ENCODE assay signal across 16 cellular contexts in genomic region chr2:170181602-170182001, GRCh38. TPM values are rescaled to one million over a fixed set of nuclear protein-coding genes. Genes with fewer than 3 reads are reported as not detected.
DNase-seq lines count a peak whose midpoint lies in the region; ATAC-seq, FAIRE-seq and TF ChIP-seq lines count a peak whose summit lies in the region.
"Had no signal": no experiment of that assay in that cellular context is flagged by ENCODE, and none has a peak within 500 bp of the region (broad histone marks: within the 10 kb centered on the region; RNA-seq: fewer than 3 reads in every experiment).

No MANE protein-coding gene starts in this region.

- RAD21 ChIA-PET in GM12878 (lab: Charles Lee; ENCODE audit: unreplicated experiment): interaction anchor here (0.6 to 7.4 kb wide), 6 partner anchors 22 to 353 kb away, joined by 3 to 124 read pairs (median 4); no protein-coding TSS in a partner anchor

- CTCF ChIA-PET in Calu3 (lab: Charles Lee): no interaction called here
- CTCF ChIA-PET in GM12878 (lab: Yijun Ruan, JAX): interaction anchor here (0.6 to 1.1 kb wide), 6 partner anchors 19 to 142 kb away, joined by 3 to 5 read pairs (median 4); no protein-coding TSS in a partner anchor
- CTCF ChIA-PET in MCF 10A (lab: Yijun Ruan, JAX): no interaction called here
- CTCF ChIA-PET in PC-9 (lab: Charles Lee): interaction anchor here (0.6 kb wide), 1 partner anchor 54 kb away, joined by 5 read pairs; no protein-coding TSS in a partner anchor

- H3F3A ChIP-seq in PC-9 (ENCODE audit: insufficient read depth, low read depth): peaks cover 4% of the 10 kb centered on the region; the same call in 1 of the 2 replicates

- no peak for DNase-seq in Calu3
- DNase-seq in Karpas-422: no peak
- DNase-seq in GM12878 (ENCODE audit: low read depth, low spot score): no peak
- no peak for DNase-seq in HT-29 (ENCODE audit: low spot score)
- DNase-seq in C1 segment of cervical spinal cord (lab: John Stamatoyannopoulos, UW): no peak
- DNase-seq in MCF 10A (ENCODE audit: unreplicated experiment): no peak
- no peak for DNase-seq in PC-9
- DNase-seq: CD8-positive, alpha-beta memory T cell; DMS 273 treated with DMSO at 0.1 percent for 48 hours; GM23248; H7 had no signal

- H3K27ac Mint-ChIP-seq in Calu3 (ENCODE audit: unreplicated experiment) (peak overlapping the region; percentile 83), nephron (peak overlapping the region in 2 of 3 experiments; percentile 93 to 97), MCF 10A (ENCODE audit: low read depth, unreplicated experiment) (no peak overlapping the region)
- H3K27ac Mint-ChIP-seq: CD8-positive, alpha-beta memory T cell had no signal

- peaks cover 57% of the 10 kb centered on the region for H3K4me1 ChIP-seq in Karpas-422 (ENCODE audit: low read length)
- H3K4me1 ChIP-seq in GM12878 (ENCODE audit: control insufficient read depth, insufficient read depth, low read length): peaks cover 29% of the 10 kb centered on the region
- peaks cover 28% of the 10 kb centered on the region for H3K4me1 ChIP-seq in PC-9 (replicated peaks; ENCODE audit: insufficient read depth)

- BruUV-seq in Calu3 (replicated peaks; lab: Mats Ljungman, UMichigan) (no TSS peak), GM12878 (replicated peaks; lab: Mats Ljungman, UMichigan) (no TSS peak), MCF 10A (replicated peaks; lab: Mats Ljungman, UMichigan) (no TSS peak), PC-9 (replicated peaks; lab: Mats Ljungman, UMichigan) (no TSS peak)

- H3K4me3 ChIP-seq in Karpas-422 (ENCODE audit: low read length) (no peak overlapping the region), GM12878 (no peak overlapping the region; the same call in 1 of the 2 replicates), PC-9 (no peak overlapping the region)
- H3K4me3 ChIP-seq: GM23248 had no signal

- no peak for FAIRE-seq in GM12878 (lab: Jason Lieb, UNC)
- FAIRE-seq: GM12891 had no signal

- no peak for ATAC-seq in GM12878

- TF ChIP-seq EP300 in GM12878 (IDR thresholded peaks at IDR 0.05; ENCODE audit: borderline replicate concordance in 1 of 2, control insufficient read depth in 1 of 2, low read depth in 2 of 2, low read length in 2 of 2): no peak

- POLR2A ChIA-PET in GM12878 (lab: Charles Lee) (interaction anchor here (1.3 to 9.2 kb wide), 2 partner anchors 22 to 33 kb away, joined by 3 to 112 read pairs; no protein-coding TSS in a partner anchor), MCF 10A (lab: Yijun Ruan, JAX) (no interaction called here), PC-9 (lab: Charles Lee; ENCODE audit: unreplicated experiment) (no interaction called here)

- H3K36me3 Mint-ChIP-seq in Calu3 (ENCODE audit: insufficient read depth, unreplicated experiment): no peaks in the 10 kb centered on the region
- H3K36me3 Mint-ChIP-seq in nephron (ENCODE audit: low read depth): peaks cover 4% of the 10 kb centered on the region
- no peaks in the 10 kb centered on the region for H3K36me3 Mint-ChIP-seq in MCF 10A (ENCODE audit: insufficient read depth, unreplicated experiment)
- H3K36me3 Mint-ChIP-seq: CD8-positive, alpha-beta memory T cell had no signal

- TF ChIP-seq CTCF in Calu3 (IDR thresholded peaks at IDR 0.05; ENCODE audit: unreplicated experiment) (no peak), GM12878 (IDR thresholded peaks at IDR 0.05 in 2 of 3, conservative IDR thresholded peaks at IDR 0.05 in 1 of 3; ENCODE audit: control insufficient read depth in 2 of 3, extremely low read depth in 1 of 3, insufficient read depth in 1 of 3, low read depth in 3 of 3, low read length in 3 of 3) (no peak), nephron (IDR thresholded peaks at IDR 0.05; ENCODE audit: unreplicated experiment in 3 of 3) (no peak), MCF 10A (IDR thresholded peaks at IDR 0.05; ENCODE audit: unreplicated experiment) (no peak), PC-9 (conservative IDR thresholded peaks at IDR 0.05) (no peak)

- peaks cover 2% of the 10 kb centered on the region for H3K9me3 Mint-ChIP-seq in Calu3 (ENCODE audit: low read depth, unreplicated experiment)
- peaks cover 21% of the 10 kb centered on the region for H3K9me3 Mint-ChIP-seq in nephron
- peaks cover 20% of the 10 kb centered on the region for H3K9me3 Mint-ChIP-seq in MCF 10A (ENCODE audit: unreplicated experiment)

- no peaks in the 10 kb centered on the region for H3K79me2 ChIP-seq in Karpas-422 (ENCODE audit: low read length)
- H3K79me2 ChIP-seq in GM12878 (ENCODE audit: control insufficient read depth, insufficient read depth, low read length): no peaks in the 10 kb centered on the region; the same call in 1 of the 2 replicates
- no peaks in the 10 kb centered on the region for H3K79me2 ChIP-seq in PC-9 (ENCODE audit: low read depth)

- intact Hi-C loops in Calu3 (cut with micrococcal nuclease; ENCODE audit: unreplicated experiment): no loop called here
- intact Hi-C loops in GM12878 (cut with micrococcal nuclease; ENCODE audit: unreplicated experiment): no loop called here
- intact Hi-C loops in MCF 10A (cut with micrococcal nuclease): no loop called here
- intact Hi-C loops in PC-9 (cut with micrococcal nuclease; ENCODE audit: unreplicated experiment): loop anchor here (5.0 kb wide), 1 partner anchor 59 kb away; no protein-coding TSS in a partner anchor

- H3K27me3 ChIP-seq in Karpas-422 (ENCODE audit: low read length): no peaks in the 10 kb centered on the region
- H3K27me3 ChIP-seq in GM12878 (replicated peaks in 1 of 2; ENCODE audit: control insufficient read depth in 2 of 2, insufficient read depth in 2 of 2, low read length in 1 of 2): no peaks in the 10 kb centered on the region
- no peaks in the 10 kb centered on the region for H3K27me3 ChIP-seq in PC-9 (ENCODE audit: insufficient read depth, low read depth)

- no peak for TF ChIP-seq POLR2A in GM12878 (IDR thresholded peaks at IDR 0.05; ENCODE audit: low read depth, low read length)

- TF ChIP-seq RAD21 in GM12878 (IDR thresholded peaks at IDR 0.05; ENCODE audit: insufficient read depth, low read depth, low read length): no peak

- H3K9ac ChIP-seq in Karpas-422 (ENCODE audit: low read length) (no peak overlapping the region), GM12878 (ENCODE audit: control insufficient read depth, insufficient read depth, low read length) (peak overlapping the region; percentile 36)
- H3K9ac ChIP-seq: GM23248 had no signal

- SMC1A ChIA-PET in GM12878 (lab: Charles Lee; ENCODE audit: uncharacterized antibody, unreplicated experiment): interaction anchor here (0.7 to 14.0 kb wide), 5 partner anchors 20 to 1252 kb away, joined by 3 to 291 read pairs (median 3); no protein-coding TSS in a partner anchor

- H3K4me3 Mint-ChIP-seq in Calu3 (ENCODE audit: low read depth, unreplicated experiment) (peak overlapping the region; percentile 25), nephron (peak overlapping the region in 2 of 3 experiments; percentile 14 to 35), MCF 10A (ENCODE audit: unreplicated experiment) (no peak overlapping the region)
- H3K4me3 Mint-ChIP-seq: CD8-positive, alpha-beta memory T cell had no signal

- H3K9me3 ChIP-seq in Karpas-422 (ENCODE audit: low read length): peaks cover 5% of the 10 kb centered on the region
- H3K9me3 ChIP-seq in GM12878 (replicated peaks; ENCODE audit: control insufficient read depth, insufficient read depth, low read length): peaks cover 7% of the 10 kb centered on the region; the same call in 2 of the 3 replicates
- H3K9me3 ChIP-seq in PC-9 (ENCODE audit: insufficient read depth, low read depth): no peaks in the 10 kb centered on the region

- H3K9me2 ChIP-seq in Karpas-422 (replicated peaks; ENCODE audit: insufficient read depth, low read length) (no peaks in the 10 kb centered on the region), PC-9 (ENCODE audit: insufficient read depth) (no peaks in the 10 kb centered on the region)

- H2AFZ ChIP-seq in Karpas-422 (ENCODE audit: low read length) (no peak overlapping the region), GM12878 (ENCODE audit: control insufficient read depth, low read depth, low read length) (peak overlapping the region; percentile 48), PC-9 (no peak overlapping the region)
- H2AFZ ChIP-seq: GM23248 had no signal

- no peaks in the 10 kb centered on the region for H4K20me1 ChIP-seq in Karpas-422 (ENCODE audit: insufficient read depth, low read depth, low read length)
- no peaks in the 10 kb centered on the region for H4K20me1 ChIP-seq in GM12878 (ENCODE audit: control insufficient read depth, insufficient read depth)
- H4K20me1 ChIP-seq in PC-9 (ENCODE audit: insufficient read depth): no peaks in the 10 kb centered on the region

- no peaks in the 10 kb centered on the region for H3K27me3 Mint-ChIP-seq in Calu3 (ENCODE audit: unreplicated experiment)
- no peaks in the 10 kb centered on the region for H3K27me3 Mint-ChIP-seq in nephron (ENCODE audit: low read depth)
- no peaks in the 10 kb centered on the region for H3K27me3 Mint-ChIP-seq in MCF 10A (ENCODE audit: insufficient read depth, unreplicated experiment)
- H3K27me3 Mint-ChIP-seq: CD8-positive, alpha-beta memory T cell had no signal

- 98% methylated on average over 5 of the region's 5 CpGs for WGBS in GM12878 (ENCODE audit: insufficient coverage, insufficient replicate concordance, low lambda C conversion rate, missing lambda C conversion rate)

- H3K36me3 ChIP-seq in Karpas-422 (ENCODE audit: insufficient read depth, low read length) (no peaks in the 10 kb centered on the region), GM12878 (ENCODE audit: control insufficient read depth in 2 of 2, insufficient read depth in 2 of 2, low read length in 1 of 2) (no peaks in the 10 kb centered on the region), PC-9 (ENCODE audit: low read depth) (no peaks in the 10 kb centered on the region)

- in situ Hi-C loops in GM12878 (cut with MboI): no loop called here

- H3K4me1 Mint-ChIP-seq in Calu3 (ENCODE audit: low read depth, unreplicated experiment) (peaks cover 51% of the 10 kb centered on the region), nephron (peaks cover 6% of the 10 kb centered on the region), MCF 10A (ENCODE audit: insufficient read depth, unreplicated experiment) (peaks cover 6% of the 10 kb centered on the region)

- peak overlapping the region; percentile 65 for H3K4me2 ChIP-seq in Karpas-422 (ENCODE audit: low read depth, low read length, poor library complexity, severe bottlenecking)
- peak overlapping the region; percentile 21; the same call in 1 of the 2 replicates for H3K4me2 ChIP-seq in GM12878 (ENCODE audit: control insufficient read depth, insufficient read depth)
- H3K4me2 ChIP-seq in PC-9: no peak overlapping the region

- peak overlapping the region; percentile 89; the same call in 1 of the 2 replicates for H3K27ac ChIP-seq in Karpas-422 (ENCODE audit: low read length)
- H3K27ac ChIP-seq in GM12878 (ENCODE audit: control insufficient read depth, insufficient read depth): peak overlapping the region; percentile 62
- H3K27ac ChIP-seq in PC-9: no peak overlapping the region
- H3K27ac ChIP-seq: 22Rv1, GM23248 had no signal

RNA-seq across cellular contexts. Expression of gene MYO3B, which starts 3.7 kb away (rescaled TPM):
- total RNA-seq in Calu3 (2022) (5.0 and 7.1 TPM in 2 replicates), GM12878 (2014; rRNA removed) (2.9 and 3.9 TPM in 2 replicates), GM12878 (2014; rRNA removed; fragmentation: Illumina TruSeq; extraction: Trizol) (2.8 and 2.9 TPM in 2 replicates), GM12878 (2021) (2.3 and 2.6 TPM in 2 replicates), MCF 10A (2022) (not detected in 2 replicates), PC-9 (2021) (5.3 and 6.7 TPM in 2 replicates)
- total RNA-seq in Karpas-422 (2014; rRNA removed; shearing (Covaris generic); ENCODE audit: low replicate concordance): 4.4 and 5.0 TPM in 2 replicates
- 98.1 and 104 TPM in 2 replicates for total RNA-seq in GM12878 (2013; cell fraction: nucleolus; rRNA removed)
- polyA plus RNA-seq in GM12878 (2011; ENCODE audit: low read depth): 1.3 TPM
- polyA plus RNA-seq in GM12878 (2011; rRNA removed) (7.1 and 8.3 TPM in 2 replicates), GM12878 (2014; fragmentation: Illumina TruSeq; extraction: Trizol) (2.1 and 2.4 TPM in 2 replicates), GM12878 (2014; fragmentation: Nextera tagmentation; extraction: Ambion mirVana) (1 to 10 TPM; 1.1 to 1.2 TPM), GM12878 (2014; rRNA removed) (1.3 TPM in 2 replicates), GM12878 (2016; fragmentation: Nextera tagmentation; extraction: Ambion mirVana) (1 to 10 TPM; 1.6 to 2.2 TPM)
- 4.8 and 5.4 TPM in 2 replicates for polyA plus RNA-seq in GM12878 (2011; cell fraction: cytosol; rRNA removed)
- 6.1 and 6.6 TPM in 2 replicates for polyA plus RNA-seq in GM12878 (2011; cell fraction: nucleus; rRNA removed)
- 1.7 and 2.3 TPM in 2 replicates for polyA plus RNA-seq in GM12878 (2012)
- polyA minus RNA-seq in GM12878 (2011; rRNA and poly(A)+ RNA removed): 24.1 and 26.5 TPM in 2 replicates
- 2.4 and 4.1 TPM in 2 replicates for polyA minus RNA-seq in GM12878 (2011; cell fraction: cytosol; rRNA and poly(A)+ RNA removed)
- 30.9 and 46.5 TPM in 2 replicates for polyA minus RNA-seq in GM12878 (2011; cell fraction: nucleus; rRNA and poly(A)+ RNA removed)
- total RNA-seq in HT-29 (2014; rRNA removed; shearing (Covaris generic)): not detected in 2 replicates
- total RNA-seq: HT1080 had no signal
- polyA plus RNA-seq: BJ, GM23248 had no signal

Comparison
In these comparisons a context has a peak if more than half of its experiments do, and no peak if none do; other contexts are left out.
1. CTCF ChIA-PET loops: an anchor here in GM12878 (0.6 to 1.1 kb wide) and PC-9 (0.6 kb wide); none called in Calu3 and MCF 10A.